8 cellular contexts compared by ENCODE assay signal in the genomic region with DNA sequence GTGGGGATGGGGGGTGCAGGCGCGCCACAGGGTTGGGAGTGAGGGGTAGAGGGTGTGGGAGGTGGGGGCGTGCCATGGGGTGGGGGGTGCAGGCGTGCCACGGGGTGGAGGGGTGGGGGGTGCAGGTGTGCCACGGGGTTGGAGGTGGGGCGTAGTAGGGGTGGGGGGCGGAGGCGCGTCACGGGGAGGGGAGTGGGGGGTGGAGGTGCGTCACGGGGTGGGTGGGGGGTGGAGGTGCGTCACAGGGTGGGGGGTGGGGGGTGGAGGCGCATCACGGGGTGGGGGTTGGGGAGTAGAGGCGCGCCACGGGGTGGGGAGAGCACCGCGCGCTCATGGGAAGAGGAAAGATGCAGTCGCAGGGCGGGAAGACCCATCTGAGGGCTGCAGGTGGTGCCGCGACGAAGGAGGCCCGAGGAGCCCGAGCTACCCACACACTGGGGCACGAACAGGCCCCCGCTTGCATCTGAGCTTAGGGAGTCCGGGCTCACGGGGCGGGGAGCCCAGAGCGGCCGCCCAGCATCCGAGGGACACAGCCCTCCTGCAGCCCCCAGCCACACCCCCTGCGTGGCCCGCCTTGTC. TPM values are rescaled to one million over a fixed set of nuclear protein-coding genes. Genes with fewer than 3 reads are reported as not detected.
DNase-seq lines count a peak whose midpoint lies in the region; ATAC-seq and TF ChIP-seq lines count a peak whose summit lies in the region.

No MANE protein-coding gene starts in this region.

- no peak for TF ChIP-seq CTCF in GM12864 (IDR thresholded peaks at IDR 0.05; ENCODE audit: low read depth, low read length, missing control alignments)

- DNase-seq in GM12864 (ENCODE audit: low read depth) (no peak), activated T-helper 1 cell treated with Interleukin-2 at 50 U/mL for 16 hours (ENCODE audit: low read depth) (peak; percentile 39), left colon (no peak), OCI-M2 (lab: John Stamatoyannopoulos, UW; ENCODE audit: unreplicated experiment) (no peak), cortex of kidney (lab: John Stamatoyannopoulos, UW) (no peak), DMS 273 treated with DMSO at 0.1 percent for 48 hours (lab: John Stamatoyannopoulos, UW) (no peak)

- H3K4me3 ChIP-seq in GM12864 (ENCODE audit: low read depth, low read length), result peak overlapping the region; percentile 60

- peak; percentile 9 for ATAC-seq in HG02885 (IDR thresholded peaks at IDR 0.05; ENCODE audit: poor library complexity, unreplicated experiment)
- ATAC-seq in left colon, result peak; percentile 12
- ATAC-seq in HG03095 (IDR thresholded peaks at IDR 0.05; ENCODE audit: unreplicated experiment), result no peak

- intact Hi-C loops in left colon (cut with DNase I, micrococcal nuclease), result no loop called here

RNA-seq across cellular contexts. Expression of gene SNED1, which starts 37.5 kb away (rescaled TPM):
- total RNA-seq in left colon, result 10 to 100 TPM in 1 of 2 donors, 1 to 10 TPM in 1; 9.4 to 10.1 TPM
